1 cellular context compared by ENCODE assay signal in genomic region chr12:6968426-6968825, GRCh38.
TF ChIP-seq lines count a peak whose summit lies in the region.

No MANE protein-coding gene starts in this region.

TF ChIP-seq in HepG2, 621 proteins besides CTCF, POLR2A, EP300 and RAD21:
- TF ChIP-seq IRF9 (CRISPR knock-in tag; IDR thresholded peaks at IDR 0.05; ENCODE audit: borderline replicate concordance) (0 out of 2 replicates have a peak, but pooled peaks have one; percentile 29), KAT7 (CRISPR knock-in tag; IDR thresholded peaks at IDR 0.05; ENCODE audit: borderline replicate concordance) (no peak)
